ENCODE assay signal across 13 cellular contexts in genomic region chr11:95299078-95299611, GRCh38.
DNase-seq lines count a peak whose midpoint lies in the region; ATAC-seq, FAIRE-seq and TF ChIP-seq lines count a peak whose summit lies in the region.
"Had no signal": no experiment of that assay in that cellular context is flagged by ENCODE, and none has a peak within 500 bp of the region (broad histone marks: within the 10 kb centered on the region; RNA-seq: fewer than 3 reads in every experiment).

No MANE protein-coding gene starts in this region.

- H3K4me1 ChIP-seq in BLaER1 (peaks cover 21% of the 10 kb centered on the region), mammary epithelial cell (ENCODE audit: insufficient read depth, low read length) (peaks cover 3% of the 10 kb centered on the region)

- no peak overlapping the region for H2AFZ ChIP-seq in mammary epithelial cell (ENCODE audit: low read depth, low read length)

- peaks cover 21% of the 10 kb centered on the region for H3K4me1 Mint-ChIP-seq in glutamatergic neuron (ENCODE audit: low read depth, unreplicated experiment)

- dilution Hi-C loops in mammary epithelial cell (cut with HindIII; ENCODE audit: low sequenced_read_pairs), result no loop called here

- peaks cover 2% of the 10 kb centered on the region for H3K9me3 Mint-ChIP-seq in glutamatergic neuron (ENCODE audit: unreplicated experiment)

- H4K20me1 ChIP-seq in BLaER1, result no peaks in the 10 kb centered on the region
- no peaks in the 10 kb centered on the region for H4K20me1 ChIP-seq in mammary epithelial cell (ENCODE audit: insufficient read depth, low read length)

- TF ChIP-seq CTCF in glutamatergic neuron (IDR thresholded peaks at IDR 0.05; ENCODE audit: partially characterized antibody, unreplicated experiment), result no peak
- no peak for TF ChIP-seq CTCF in mammary epithelial cell (conservative IDR thresholded peaks at IDR 0.05 in 1 of 2, IDR thresholded peaks at IDR 0.05 in 1 of 2; ENCODE audit: extremely low read depth in 1 of 2, insufficient read depth in 1 of 2, low read depth in 1 of 2, low read length in 2 of 2)

- ATAC-seq in GM19467 (IDR thresholded peaks at IDR 0.05; ENCODE audit: unreplicated experiment) (no peak), HG03520 (IDR thresholded peaks at IDR 0.05; ENCODE audit: unreplicated experiment) (no peak)
- ATAC-seq: heart right ventricle had no signal

- H3K4me3 Mint-ChIP-seq in glutamatergic neuron (ENCODE audit: unreplicated experiment), result no peak overlapping the region

- H3K27ac Mint-ChIP-seq in glutamatergic neuron (ENCODE audit: unreplicated experiment), result peak overlapping the region; percentile 67

- BruUV-seq in mammary epithelial cell (replicated peaks; lab: Mats Ljungman, UMichigan), result no TSS peak

- H3K9ac ChIP-seq in BLaER1 (no peak overlapping the region), mammary epithelial cell (ENCODE audit: insufficient read depth, low read length) (no peak overlapping the region)

- no peaks in the 10 kb centered on the region for H3K36me3 Mint-ChIP-seq in glutamatergic neuron (ENCODE audit: unreplicated experiment)

- DNase-seq in Daoy (ENCODE audit: low read depth) (peak; percentile 22), SK-N-DZ (ENCODE audit: low spot score) (peak; percentile 49), glutamatergic neuron (no peak), GM12892 (ENCODE audit: insufficient read length) (no peak), mammary epithelial cell (no peak)
- DNase-seq: dermis blood vessel endothelial cell, heart right ventricle, MM.1S, Right ventricle myocardium superior had no signal

- H3K36me3 ChIP-seq in BLaER1 (no peaks in the 10 kb centered on the region), mammary epithelial cell (ENCODE audit: insufficient read depth, low read length) (no peaks in the 10 kb centered on the region)
- H3K36me3 ChIP-seq: heart right ventricle had no signal

- H3K4me3 ChIP-seq in BLaER1, result no peak overlapping the region
- no peak overlapping the region for H3K4me3 ChIP-seq in mammary epithelial cell (replicated peaks in 1 of 3; ENCODE audit: insufficient read depth in 1 of 3, low read depth in 2 of 3, low read length in 3 of 3)
- H3K4me3 ChIP-seq: heart right ventricle had no signal

- H3K27me3 ChIP-seq in BLaER1, result no peaks in the 10 kb centered on the region
- H3K27me3 ChIP-seq in mammary epithelial cell (ENCODE audit: insufficient read depth, low read length), result no peaks in the 10 kb centered on the region
- H3K27me3 ChIP-seq: heart right ventricle had no signal

- in situ Hi-C loops in mammary epithelial cell (cut with MboI; ENCODE audit: low sequenced_read_pairs in 2 of 2), result no loop called here

- no peak for TF ChIP-seq POLR2A in GM12892 (IDR thresholded peaks at IDR 0.05; ENCODE audit: low read depth, low read length)

- H3K4me2 ChIP-seq in BLaER1 (peak overlapping the region; percentile 27), mammary epithelial cell (ENCODE audit: insufficient read depth, low read depth, low read length) (no peak overlapping the region)

- FAIRE-seq in GM12892 (lab: Jason Lieb, UNC), result no peak
- FAIRE-seq: H1 had no signal

- no peaks in the 10 kb centered on the region for H3K79me2 ChIP-seq in mammary epithelial cell (ENCODE audit: insufficient read depth, low read length)

- intact Hi-C loops in mammary epithelial cell (cut with micrococcal nuclease), result no loop called here

- 92% methylated on average over 8 of the region's 8 CpGs for WGBS in mammary epithelial cell (ENCODE audit: low coverage, missing lambda C conversion rate)

- H3K27ac ChIP-seq in BLaER1 (no peak overlapping the region), mammary epithelial cell (ENCODE audit: insufficient read depth, low read depth, low read length) (no peak overlapping the region)
- H3K27ac ChIP-seq: heart right ventricle had no signal

- H3K9me3 ChIP-seq in BLaER1, result no peaks in the 10 kb centered on the region
- H3K9me3 ChIP-seq in mammary epithelial cell (replicated peaks; ENCODE audit: insufficient read depth, low read length), result no peaks in the 10 kb centered on the region
- H3K9me3 ChIP-seq: heart right ventricle had no signal

- CTCF ChIA-PET in mammary epithelial cell (lab: Charles Lee; ENCODE audit: low non-redundant PET), result no interaction called here

- H3K27me3 Mint-ChIP-seq in glutamatergic neuron (ENCODE audit: unreplicated experiment), result peaks cover 3% of the 10 kb centered on the region

Comparison
In these comparisons a context has a peak if more than half of its experiments do, and no peak if none do; other contexts are left out.
1. DNase-seq: peak in Daoy (single experiment) and SK-N-DZ (single experiment); none in glutamatergic neuron (single experiment), GM12892 (single experiment) and mammary epithelial cell (single experiment).